Comparison of ENCODE assay signal across 8 cellular contexts in the genomic region with DNA sequence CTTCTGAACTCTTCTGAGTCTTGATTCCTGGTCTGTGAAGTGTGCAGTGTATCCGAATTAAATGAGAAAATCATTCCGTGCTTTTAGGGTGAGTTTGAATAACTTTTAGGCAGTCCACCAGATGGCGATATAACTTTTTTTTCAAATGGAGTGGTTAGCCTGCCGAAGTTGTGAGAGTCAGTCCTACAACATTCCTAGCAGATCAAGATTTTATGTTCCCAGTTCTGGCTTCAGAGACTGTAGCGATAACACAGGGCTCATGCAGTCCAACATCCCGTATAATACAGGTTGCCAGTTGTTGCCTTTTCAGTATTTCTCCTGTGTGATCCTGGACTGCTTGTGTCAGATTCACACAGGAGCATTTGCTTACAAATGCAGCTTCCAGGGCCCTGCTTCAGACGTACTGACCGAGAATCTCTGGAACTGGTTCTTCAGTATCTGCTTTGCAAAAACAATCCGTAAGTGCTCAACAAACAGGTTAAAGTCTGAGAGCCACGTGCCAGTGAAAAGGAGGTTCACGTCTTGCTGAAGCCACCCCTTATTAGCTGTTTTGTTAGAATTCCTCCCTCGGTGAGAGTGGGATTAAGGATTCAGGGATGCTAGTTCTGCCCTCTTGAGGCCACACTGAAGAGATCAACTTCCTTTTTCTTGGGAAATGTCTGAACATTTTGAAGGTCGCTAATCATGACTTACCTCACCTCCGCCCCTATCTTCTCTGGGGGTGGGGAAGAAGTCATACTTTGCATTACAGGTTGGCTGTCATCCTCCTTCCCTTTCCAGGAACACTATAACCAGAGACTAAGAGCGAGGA. TPM values are rescaled to one million over a fixed set of nuclear protein-coding genes. Genes with fewer than 3 reads are reported as not detected.
DNase-seq lines count a peak whose midpoint lies in the region; ATAC-seq, FAIRE-seq and TF ChIP-seq lines count a peak whose summit lies in the region.

No MANE protein-coding gene starts in this region.

- H3K9me2 ChIP-seq in SK-N-SH = no peaks in the 10 kb centered on the region

- H3K27me3 ChIP-seq in HUES64 (ENCODE audit: insufficient read depth, low read length) (no peaks in the 10 kb centered on the region), SK-N-SH (ENCODE audit: insufficient read depth) (no peaks in the 10 kb centered on the region), esophagus muscularis mucosa (no peaks in the 10 kb centered on the region), muscle layer of colon (ENCODE audit: control insufficient read depth in 1 of 2, insufficient read depth in 2 of 2, low read length in 2 of 2) (no peaks in the 10 kb centered on the region)

- no peaks in the 10 kb centered on the region for H3K79me2 ChIP-seq in SK-N-SH (ENCODE audit: insufficient read depth)

- TF ChIP-seq RAD21 in A549 (conservative IDR thresholded peaks at IDR 0.05 in 1 of 2, IDR thresholded peaks at IDR 0.05 in 1 of 2) (peak; percentile 58 to 63; a peak in 4 of 5 replicates), SK-N-SH (IDR thresholded peaks at IDR 0.05; ENCODE audit: low read length) (peak; percentile 51)

- TF ChIP-seq CTCF in A549 (IDR thresholded peaks at IDR 0.05) (peak; percentile 67), SK-N-SH (IDR thresholded peaks at IDR 0.05) (peak; percentile 49), esophagus muscularis mucosa (IDR thresholded peaks at IDR 0.05) (peak; percentile 17 to 52 (median 44))

- H2AFZ ChIP-seq in SK-N-SH (ENCODE audit: low read depth) = peak overlapping the region; percentile 84

- peaks cover 12% of the 10 kb centered on the region; the same call in 2 of the 3 replicates for H3K9me3 ChIP-seq in A549
- H3K9me3 ChIP-seq in HUES64 (ENCODE audit: insufficient read depth, low read depth, low read length) = peaks cover 9% of the 10 kb centered on the region; the same call in 1 of the 2 replicates
- H3K9me3 ChIP-seq in SK-N-SH = no peaks in the 10 kb centered on the region
- H3K9me3 ChIP-seq in esophagus muscularis mucosa = no peaks in the 10 kb centered on the region
- H3K9me3 ChIP-seq in muscle layer of colon (ENCODE audit: low read length) = no peaks in the 10 kb centered on the region

- H3K4me3 ChIP-seq in A549 = peak overlapping the region; percentile 29
- peak overlapping the region; percentile 67 for H3K4me3 ChIP-seq in HUES64 (ENCODE audit: low read length)
- H3K4me3 ChIP-seq in SK-N-SH (ENCODE audit: low read depth in 2 of 2, low read length in 1 of 2) = peak overlapping the region; percentile 31 to 46; a peak in 3 of 4 replicates
- H3K4me3 ChIP-seq in esophagus muscularis mucosa = peak overlapping the region; percentile 38 to 54 (median 42)
- H3K4me3 ChIP-seq in muscle layer of colon (ENCODE audit: low read depth in 1 of 2, low read length in 2 of 2) = peak overlapping the region; percentile 42 to 62

- FAIRE-seq in A549 (lab: Jason Lieb, UNC) = peak; percentile 98

- no peak for TF ChIP-seq EP300 in A549 (IDR thresholded peaks at IDR 0.05)
- TF ChIP-seq EP300 in SK-N-SH (IDR thresholded peaks at IDR 0.05; ENCODE audit: borderline replicate concordance in 1 of 2, low read depth in 1 of 2, low read length in 1 of 2) = no peak
- TF ChIP-seq EP300 in esophagus muscularis mucosa (IDR thresholded peaks at IDR 0.05) = no peak

- H3F3A ChIP-seq in SK-N-SH (replicated peaks; ENCODE audit: insufficient read depth) = peaks cover 9% of the 10 kb centered on the region

- POLR2A ChIA-PET in A549 (lab: Yijun Ruan, JAX) (no interaction called here), SK-N-SH (lab: Yijun Ruan, JAX) (no interaction called here)

- H3K27ac ChIP-seq in A549 = peak overlapping the region; percentile 12 to 50; a peak in 2 of 6 replicates
- H3K27ac ChIP-seq in HUES64 (ENCODE audit: low read depth, low read length) = peak overlapping the region; percentile 33; the same call in 1 of the 2 replicates
- H3K27ac ChIP-seq in SK-N-SH (ENCODE audit: low read depth in 2 of 2, low read length in 1 of 2) = no peak overlapping the region; a peak in 1 of 4 replicates
- H3K27ac ChIP-seq in esophagus muscularis mucosa (replicated peaks in 1 of 4) = peak overlapping the region; percentile 35 to 61 (median 54)
- H3K27ac ChIP-seq in muscle layer of colon (ENCODE audit: low read depth, low read length) = peak overlapping the region; percentile 48

- intact Hi-C loops in esophagus muscularis mucosa (cut with DNase I) = loop anchor here (2.0 kb wide), 1 partner anchor 45 kb away; the partner anchor contains the start of gene IRGM

- 2% methylated on average over 15 of the region's 15 CpGs for WGBS in A549 (ENCODE audit: missing lambda C conversion rate)
- 12% methylated on average over 13 of the region's 15 CpGs for WGBS in HUES64
- WGBS in SK-N-SH (ENCODE audit: low lambda C conversion rate) = 9% methylated on average over 10 of the region's 15 CpGs
- 11% methylated on average over 8 of the region's 15 CpGs for WGBS in esophagus muscularis mucosa

- peak overlapping the region; percentile 54 for H3K4me2 ChIP-seq in A549
- H3K4me2 ChIP-seq in SK-N-SH = peak overlapping the region; percentile 52; the same call in 1 of the 2 replicates

- no peak for TF ChIP-seq POLR2A in A549 (IDR thresholded peaks at IDR 0.05; ENCODE audit: low read length)
- no peak for TF ChIP-seq POLR2A in esophagus muscularis mucosa (IDR thresholded peaks at IDR 0.05; ENCODE audit: low read depth)

- ATAC-seq in A549 (peak; percentile 89 to 97), HG03196 (IDR thresholded peaks at IDR 0.05; ENCODE audit: unreplicated experiment) (no peak)

- 0 out of 2 replicates have a peak, but pooled peaks cover 4% of the 10 kb centered on the region for H3K36me3 ChIP-seq in HUES64 (ENCODE audit: insufficient read depth, low read length)
- H3K36me3 ChIP-seq in SK-N-SH (replicated peaks in 1 of 2; ENCODE audit: control insufficient read depth in 1 of 2, insufficient read depth in 2 of 2, low read length in 1 of 2) = peaks cover 4 to 11% of the 10 kb centered on the region in 2 experiments
- peaks cover 3 to 20% (median 11%) of the 10 kb centered on the region in 4 donors for H3K36me3 ChIP-seq in esophagus muscularis mucosa
- peaks cover 4% of the 10 kb centered on the region for H3K36me3 ChIP-seq in muscle layer of colon (ENCODE audit: insufficient read depth, low read length)

- H3K4me1 ChIP-seq in A549 (no peaks in the 10 kb centered on the region), HUES64 (ENCODE audit: insufficient read depth, low read length) (peaks cover 3% of the 10 kb centered on the region; the same call in 1 of the 2 replicates), SK-N-SH (ENCODE audit: control insufficient read depth in 1 of 2, insufficient read depth in 2 of 2, low read depth in 1 of 2, low read length in 1 of 2) (no peaks in the 10 kb centered on the region; a peak in 1 of 4 replicates), esophagus muscularis mucosa (peaks cover 0 to 13% (median 11%) of the 10 kb centered on the region in 4 donors), muscle layer of colon (ENCODE audit: insufficient read depth, low read length) (peaks cover 8% of the 10 kb centered on the region)

- CTCF ChIA-PET in A549 (lab: Yijun Ruan, JAX) = interaction anchor here (0.6 to 2.5 kb wide), 25 partner anchors 9 to 446 kb away, joined by 3 to 33 read pairs (median 4); partner anchors contain the start of genes IRGM and SMIM3
- CTCF ChIA-PET in SK-N-SH (lab: Yijun Ruan, JAX) = interaction anchor here (0.5 to 3.1 kb wide), 23 partner anchors 9 to 451 kb away, joined by 3 to 33 read pairs (median 4); partner anchors contain the start of genes ANXA6, IRGM, RBM22 and SMIM3

- H4K20me1 ChIP-seq in SK-N-SH (ENCODE audit: insufficient read depth) = no peaks in the 10 kb centered on the region

- DNase-seq in A549 (ENCODE audit: low read depth in 1 of 2, low spot score in 1 of 2) (peak; percentile 59 to 71), GM03348 (ENCODE audit: low spot score) (peak; percentile 66), SK-N-SH (peak; percentile 36), esophagus muscularis mucosa (ENCODE audit: extremely low spot score) (no peak)
- DNase-seq in stimulated activated CD4-positive, alpha-beta T cell treated with anti-CD3 and anti-CD28 coated beads, Interleukin-4, amount 100 ng/mL, for 1 hour = no peak

- H3K9ac ChIP-seq in HUES64 (ENCODE audit: low read depth, low read length) = peak overlapping the region; percentile 61
- H3K9ac ChIP-seq in SK-N-SH = no peak overlapping the region
- H3K9ac ChIP-seq in muscle layer of colon (ENCODE audit: low read length) = peak overlapping the region; percentile 29

RNA-seq across cellular contexts. Expression of gene SMIM3, which starts 22.8 kb away (rescaled TPM):
- polyA plus RNA-seq in A549 (2011; rRNA removed) (4.5 and 4.9 TPM in 2 replicates), A549 (2017; fragmentation: RNase III; extraction: RNeasy Plus Mini Kit Qiagen cat#74134 plus additional on column Dnase treatment) (3.0 to 4.6 TPM (median 4.1 TPM) in 3 replicates), SK-N-SH (2012; rRNA removed) (39.9 and 44.8 TPM in 2 replicates)
- polyA plus RNA-seq in A549 (2012; cell fraction: cytosol; rRNA removed) = 3.3 and 4.1 TPM in 2 replicates
- 1.3 and 2.1 TPM in 2 replicates for polyA plus RNA-seq in A549 (2012; cell fraction: nucleus; rRNA removed)
- 1.7 and 1.8 TPM in 2 replicates for polyA minus RNA-seq in A549 (2011; rRNA and poly(A)+ RNA removed)
- polyA plus RNA-seq in HUES64 (2013, experiment 1 of 2) = 22.6 TPM
- polyA plus RNA-seq in HUES64 (2013, experiment 2 of 2) = 20.5 TPM
- 51.4 and 54.9 TPM in 2 replicates for polyA plus RNA-seq in SK-N-SH (2012; cell fraction: cytosol; rRNA removed)
- polyA plus RNA-seq in SK-N-SH (2012; cell fraction: nucleus; rRNA removed) = 18.3 and 21.5 TPM in 2 replicates
- total RNA-seq in esophagus muscularis mucosa = 10 to 100 TPM; 39.9 to 48.4 (median 44.4) TPM

RNA-seq across cellular contexts. Expression of gene DCTN4, which starts 42.5 kb away (rescaled TPM):
- polyA plus RNA-seq in A549 (2011; rRNA removed) (34.8 and 38.4 TPM in 2 replicates), A549 (2017; fragmentation: RNase III; extraction: RNeasy Plus Mini Kit Qiagen cat#74134 plus additional on column Dnase treatment) (18.7 to 20.9 TPM (median 20.2 TPM) in 3 replicates), SK-N-SH (2012; rRNA removed) (22.8 and 30.5 TPM in 2 replicates)
- polyA plus RNA-seq in A549 (2012; cell fraction: cytosol; rRNA removed) = 10.0 and 12.3 TPM in 2 replicates
- 10.2 and 15.2 TPM in 2 replicates for polyA plus RNA-seq in A549 (2012; cell fraction: nucleus; rRNA removed)
- polyA minus RNA-seq in A549 (2011; rRNA and poly(A)+ RNA removed) = 53.6 and 53.8 TPM in 2 replicates
- polyA plus RNA-seq in HUES64 (2013, experiment 1 of 2) = 31.3 TPM
- 32.8 TPM for polyA plus RNA-seq in HUES64 (2013, experiment 2 of 2)
- 27.9 and 28.4 TPM in 2 replicates for polyA plus RNA-seq in SK-N-SH (2012; cell fraction: cytosol; rRNA removed)
- 26.4 and 39.4 TPM in 2 replicates for polyA plus RNA-seq in SK-N-SH (2012; cell fraction: nucleus; rRNA removed)
- total RNA-seq in esophagus muscularis mucosa = 10 to 100 TPM; 48.5 to 59.7 (median 49.3) TPM

RNA-seq across cellular contexts. Expression of gene IRGM, which starts 45.0 kb away (rescaled TPM):
- 0.05 TPM in 1 of 2 replicates, not detected in the other for polyA plus RNA-seq in A549 (2011; rRNA removed)
- polyA plus RNA-seq in A549 (2012; cell fraction: cytosol; rRNA removed) = not detected in 2 replicates
- not detected in 2 replicates for polyA plus RNA-seq in A549 (2012; cell fraction: nucleus; rRNA removed)
- polyA plus RNA-seq in A549 (2017; fragmentation: RNase III; extraction: RNeasy Plus Mini Kit Qiagen cat#74134 plus additional on column Dnase treatment) = not detected in 3 replicates
- 0.29 TPM in 1 of 2 replicates, not detected in the other for polyA minus RNA-seq in A549 (2011; rRNA and poly(A)+ RNA removed)
- not detected for polyA plus RNA-seq in HUES64 (2013, experiment 1 of 2)
- not detected for polyA plus RNA-seq in HUES64 (2013, experiment 2 of 2)
- 0.13 and 0.19 TPM in 2 replicates for polyA plus RNA-seq in SK-N-SH (2012; rRNA removed)
- polyA plus RNA-seq in SK-N-SH (2012; cell fraction: cytosol; rRNA removed) = 0.13 and 0.17 TPM in 2 replicates
- 0.05 TPM in 2 replicates for polyA plus RNA-seq in SK-N-SH (2012; cell fraction: nucleus; rRNA removed)
- total RNA-seq in esophagus muscularis mucosa = not detected

Comparison
In these comparisons a context has a peak if more than half of its experiments do, and no peak if none do; other contexts are left out.
1. DNase-seq: peak in A549 (2 of 2), GM03348 (single experiment) and SK-N-SH (single experiment); none in esophagus muscularis mucosa (single experiment) and stimulated activated CD4-positive, alpha-beta T cell treated with anti-CD3 and anti-CD28 coated beads, Interleukin-4, amount 100 ng/mL, for 1 hour (single experiment).
2. H3K27ac ChIP-seq: peak in A549 (2 of 2), HUES64 (single experiment), esophagus muscularis mucosa (4 of 4) and muscle layer of colon (single experiment); none in SK-N-SH (0 of 2).
3. Of the 12 proteins assayed by ChIP-seq in both A549 and SK-N-SH: peak only in A549: none; only in SK-N-SH: none; in both: CTCF, RAD21 and SMC3; in neither: 9.
4. Peak in every context shown above with its lines, with median percentiles within 50 percentile points of each other: H3K4me3 ChIP-seq and CTCF ChIP-seq.